8 cellular contexts compared by ENCODE assay signal in genomic region chr11:64566042-64566914, GRCh38. TPM values are rescaled to one million over a fixed set of nuclear protein-coding genes. Genes with fewer than 3 reads are reported as not detected.
A peak's percentile ranks its signal among the peaks of the same experiment; 100 is the strongest.
DNase-seq lines count a peak whose midpoint lies in the region; ATAC-seq, FAIRE-seq and TF ChIP-seq lines count a peak whose summit lies in the region.

No MANE protein-coding gene starts in this region.

- DNase-seq in A549 (ENCODE audit: low read depth in 1 of 2, low spot score in 1 of 2) (peak; percentile 83 to 93), HAP-1 (ENCODE audit: low spot score in 2 of 2) (peak; percentile 91 to 94), NOMO-1 (lab: John Stamatoyannopoulos, UW; ENCODE audit: unreplicated experiment in 2 of 2) (peak; percentile 29 to 37), astrocyte (ENCODE audit: low read depth) (peak; percentile 76), iPS-NIHi11 (ENCODE audit: low spot score) (peak; percentile 83), GF-D8 (lab: John Stamatoyannopoulos, UW) (no peak)
- DNase-seq in stimulated activated CD4-positive, alpha-beta T cell treated with anti-CD3 and anti-CD28 coated beads, Interleukin-12 subunit alpha, Interleukin-12 subunit beta, amount 100 ng/mL, for 48 hours (ENCODE audit: low read depth in 2 of 3, low spot score in 1 of 3) = peak in 2 of 3 donors; percentile 6 to 16

- TF ChIP-seq POLR2A in A549 (IDR thresholded peaks at IDR 0.05; ENCODE audit: low read length) = no peak

- no peak for TF ChIP-seq EP300 in A549 (IDR thresholded peaks at IDR 0.05)

- peak overlapping the region; percentile 51 for H3K9ac ChIP-seq in astrocyte (ENCODE audit: low read length)

- H2AFZ ChIP-seq in astrocyte (ENCODE audit: low read depth, low read length) = peak overlapping the region; percentile 79

- POLR2A ChIA-PET in A549 (lab: Yijun Ruan, JAX) = interaction anchor here (0.5 kb wide), 1 partner anchor 9 kb away, joined by 3 read pairs; no protein-coding TSS in a partner anchor

- in situ Hi-C loops in HAP-1 (cut with MboI; ENCODE audit: low sequenced_read_pairs) = no loop called here

- no peaks in the 10 kb centered on the region for H3K9me3 Mint-ChIP-seq in astrocyte (ENCODE audit: unreplicated experiment)

- ATAC-seq in A549 (peak; percentile 79 to 88), GM21786 (IDR thresholded peaks at IDR 0.05; ENCODE audit: unreplicated experiment) (no peak)

- peak overlapping the region; percentile 62 to 84 for H3K27ac ChIP-seq in A549
- no peak overlapping the region for H3K27ac ChIP-seq in astrocyte (ENCODE audit: low read depth, low read length)

- peak overlapping the region; percentile 94 for H3K27ac Mint-ChIP-seq in astrocyte (ENCODE audit: unreplicated experiment)

- H3K4me2 ChIP-seq in A549 (peak overlapping the region; percentile 64), astrocyte (ENCODE audit: low read length) (peak overlapping the region; percentile 78)

- no peaks in the 10 kb centered on the region for H3K36me3 Mint-ChIP-seq in astrocyte (ENCODE audit: low read depth, unreplicated experiment)

- no peaks in the 10 kb centered on the region for H3K27me3 ChIP-seq in HAP-1 (ENCODE audit: low read depth)
- H3K27me3 ChIP-seq in astrocyte (ENCODE audit: insufficient read depth, low read length) = peaks cover 4% of the 10 kb centered on the region

- no peaks in the 10 kb centered on the region for H4K20me1 ChIP-seq in astrocyte (ENCODE audit: insufficient read depth, low read length)

- no peak for TF ChIP-seq RAD21 in A549 (conservative IDR thresholded peaks at IDR 0.05 in 1 of 2, IDR thresholded peaks at IDR 0.05 in 1 of 2)

- no peaks in the 10 kb centered on the region for H3K36me3 ChIP-seq in HAP-1 (replicated peaks)
- no peaks in the 10 kb centered on the region for H3K36me3 ChIP-seq in astrocyte (ENCODE audit: insufficient read depth, low read length)

- no peak overlapping the region for H3K4me3 Mint-ChIP-seq in astrocyte (ENCODE audit: unreplicated experiment)

- peaks cover 13% of the 10 kb centered on the region for H3K4me1 ChIP-seq in A549
- peaks cover 18% of the 10 kb centered on the region for H3K4me1 ChIP-seq in HAP-1
- H3K4me1 ChIP-seq in astrocyte (ENCODE audit: insufficient read depth, low read length) = peaks cover 5% of the 10 kb centered on the region

- H3K27me3 Mint-ChIP-seq in astrocyte (ENCODE audit: low read depth, unreplicated experiment) = peaks cover 20% of the 10 kb centered on the region

- CTCF ChIA-PET in A549 (lab: Yijun Ruan, JAX) = interaction anchor here (1.0 kb wide), 1 partner anchor 86 kb away, joined by 4 read pairs; no protein-coding TSS in a partner anchor

- TF ChIP-seq CTCF in A549 (IDR thresholded peaks at IDR 0.05) (no peak), astrocyte (IDR thresholded peaks at IDR 0.05; ENCODE audit: insufficient read depth, low read depth, low read length) (no peak)

- no peaks in the 10 kb centered on the region for H3K9me3 ChIP-seq in A549
- no peaks in the 10 kb centered on the region for H3K9me3 ChIP-seq in HAP-1
- no peaks in the 10 kb centered on the region for H3K9me3 ChIP-seq in astrocyte (ENCODE audit: insufficient read depth, low read depth, low read length)

- 29% methylated on average over 18 of the region's 18 CpGs for WGBS in A549 (ENCODE audit: missing lambda C conversion rate)

- no peaks in the 10 kb centered on the region for H3K79me2 ChIP-seq in astrocyte (ENCODE audit: insufficient read depth, low read length)

- FAIRE-seq in A549 (lab: Jason Lieb, UNC) = peak; percentile 59
- peak; percentile 54 for FAIRE-seq in astrocyte (lab: Jason Lieb, UNC)

- H3K4me3 ChIP-seq in A549 (peak overlapping the region; percentile 17; the same call in 2 of the 3 replicates), HAP-1 (peak overlapping the region; percentile 29), astrocyte (ENCODE audit: insufficient read depth, low read depth, low read length) (peak overlapping the region; percentile 29)

- peaks cover 4% of the 10 kb centered on the region for H3K4me1 Mint-ChIP-seq in astrocyte (ENCODE audit: low read depth, unreplicated experiment)

TF ChIP-seq in A549, 52 proteins besides CTCF, POLR2A, EP300 and RAD21:
- TF ChIP-seq JUNB (IDR thresholded peaks at IDR 0.05) = no peak
- TF ChIP-seq ATOH8 (CRISPR knock-in tag; IDR thresholded peaks at IDR 0.05; ENCODE audit: low read depth) = no peak
- TF ChIP-seq MYC (IDR thresholded peaks at IDR 0.05; ENCODE audit: borderline replicate concordance, low read length) = no peak
- TF ChIP-seq RARB (CRISPR knock-in tag; IDR thresholded peaks at IDR 0.05) = no peak
- no peak for TF ChIP-seq EHMT2 (IDR thresholded peaks at IDR 0.05; ENCODE audit: low read depth)
- no peak for TF ChIP-seq RNF2 (IDR thresholded peaks at IDR 0.05; ENCODE audit: borderline replicate concordance, low read depth)
- no peak for TF ChIP-seq CBX2 (IDR thresholded peaks at IDR 0.05; ENCODE audit: borderline replicate concordance, low read depth)
- TF ChIP-seq FOSL2 (IDR thresholded peaks at IDR 0.05) = no peak
- TF ChIP-seq FOSL2 (CRISPR knock-in tag; IDR thresholded peaks at IDR 0.05) = peak; percentile 23; the same call in 1 of the 2 replicates
- TF ChIP-seq EHF (CRISPR knock-in tag; IDR thresholded peaks at IDR 0.05) = no peak
- no peak for TF ChIP-seq MAFK (IDR thresholded peaks at IDR 0.05; ENCODE audit: partially characterized antibody)
- no peak for TF ChIP-seq ZC3H11A (IDR thresholded peaks at IDR 0.05)
- no peak for TF ChIP-seq RFX5 (IDR thresholded peaks at IDR 0.05)
- TF ChIP-seq CEBPB (IDR thresholded peaks at IDR 0.05) = peak; percentile 63 to 85
- TF ChIP-seq ZSCAN20 (CRISPR knock-in tag; IDR thresholded peaks at IDR 0.05) = no peak
- TF ChIP-seq USF2 (IDR thresholded peaks at IDR 0.05) = peak; percentile 76
- no peak for TF ChIP-seq BCL3 (IDR thresholded peaks at IDR 0.05)
- TF ChIP-seq SREBF2 (IDR thresholded peaks at IDR 0.05) = no peak

RNA-seq across cellular contexts. Expression of gene SLC22A11, which starts 10.5 kb away (rescaled TPM):
- 0.19 and 0.23 TPM in 2 replicates for polyA plus RNA-seq in A549 (2011; rRNA removed)
- 0.05 and 0.09 TPM in 2 replicates for polyA plus RNA-seq in A549 (2012; cell fraction: cytosol; rRNA removed)
- polyA plus RNA-seq in A549 (2012; cell fraction: nucleus; rRNA removed) = 0.24 and 0.42 TPM in 2 replicates
- 0.07 to 0.17 TPM (median 0.16 TPM) in 3 replicates for polyA plus RNA-seq in A549 (2017; fragmentation: RNase III; extraction: RNeasy Plus Mini Kit Qiagen cat#74134 plus additional on column Dnase treatment)
- polyA minus RNA-seq in A549 (2011; rRNA and poly(A)+ RNA removed) = 0.19 and 0.25 TPM in 2 replicates
- total RNA-seq in astrocyte = not detected in 2 replicates

RNA-seq across cellular contexts. Expression of gene SLC22A12, which starts 24.7 kb away (rescaled TPM):
- polyA plus RNA-seq in A549 (2011; rRNA removed) (not detected in 2 replicates), A549 (2017; fragmentation: RNase III; extraction: RNeasy Plus Mini Kit Qiagen cat#74134 plus additional on column Dnase treatment) (not detected in 3 replicates)
- polyA plus RNA-seq in A549 (2012; cell fraction: cytosol; rRNA removed) = not detected in 2 replicates
- polyA plus RNA-seq in A549 (2012; cell fraction: nucleus; rRNA removed) = not detected in 2 replicates
- polyA minus RNA-seq in A549 (2011; rRNA and poly(A)+ RNA removed) = not detected in 2 replicates
- total RNA-seq in astrocyte = not detected in 2 replicates
